Comparison of ENCODE assay signal across 2 cellular contexts in the genomic region with DNA sequence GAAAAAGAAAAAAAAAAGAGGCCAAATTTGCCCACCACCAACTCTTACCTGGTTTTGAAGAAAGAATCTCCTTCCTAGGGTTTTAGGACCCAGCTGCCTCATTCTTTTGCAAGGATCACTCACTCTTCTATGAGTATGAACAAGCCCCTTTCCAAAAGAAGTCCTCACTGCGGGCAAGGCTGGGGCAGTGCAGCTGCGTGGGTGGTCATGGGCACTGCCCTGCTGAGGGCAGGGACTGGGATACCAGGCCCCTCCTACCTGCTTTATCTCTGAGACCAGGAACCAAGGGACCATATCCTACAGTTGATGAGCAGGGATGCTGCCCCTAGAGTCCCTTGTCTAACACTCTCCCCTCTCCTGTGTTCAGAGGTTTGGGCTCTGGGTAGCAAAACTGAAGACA.
TF ChIP-seq lines count a peak whose summit lies in the region.

No MANE protein-coding gene starts in this region.

TF ChIP-seq in Ishikawa, 13 proteins besides CTCF, POLR2A, EP300 and RAD21:
- no peak for TF ChIP-seq CREB1 (IDR thresholded peaks at IDR 0.05; ENCODE audit: low read depth)
- peak; percentile 65 for TF ChIP-seq EGR1 (IDR thresholded peaks at IDR 0.05)

TF ChIP-seq in H1, 55 proteins besides CTCF, POLR2A, EP300 and RAD21:
- TF ChIP-seq SP2 (IDR thresholded peaks at IDR 0.05; ENCODE audit: low read length): no peak
- TF ChIP-seq FOSL1 (IDR thresholded peaks at IDR 0.05; ENCODE audit: insufficient read depth, low read depth, low read length): 0 out of 2 replicates have a peak, but pooled peaks have one; percentile 48
- no peak for TF ChIP-seq PHF8 (conservative IDR thresholded peaks at IDR 0.05; ENCODE audit: low read depth, low read length)
